ENCODE assay signal across 9 cellular contexts in the genomic region with DNA sequence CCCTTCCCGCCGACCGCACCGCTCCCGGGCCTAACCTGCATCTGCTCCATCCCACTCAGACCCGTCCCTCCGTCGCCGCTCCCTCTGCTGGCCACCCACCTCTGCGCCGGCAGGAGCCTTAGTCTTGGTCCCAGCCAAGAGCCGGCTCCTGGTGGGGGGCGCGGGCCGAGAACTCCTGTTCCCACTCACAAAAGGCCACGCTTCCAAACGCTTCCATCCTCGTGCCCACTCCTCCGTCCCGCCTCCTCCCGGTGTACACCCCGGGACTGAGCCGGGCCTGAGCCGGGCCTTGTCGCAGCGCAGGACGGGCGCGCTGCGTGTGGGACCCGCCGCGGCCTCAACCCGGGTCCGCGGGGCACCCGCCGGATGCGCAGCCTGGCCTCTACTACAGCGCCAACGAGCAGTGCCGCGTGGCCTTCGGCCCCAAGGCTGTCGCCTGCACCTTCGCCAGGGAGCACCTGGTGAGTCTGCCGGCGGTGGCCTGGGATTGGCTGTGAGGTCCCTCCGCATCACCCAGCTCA. TPM values are rescaled to one million over a fixed set of nuclear protein-coding genes. Genes with fewer than 3 reads are reported as not detected.
DNase-seq lines count a peak whose midpoint lies in the region; ATAC-seq and TF ChIP-seq lines count a peak whose summit lies in the region.
"Had no signal": no experiment of that assay in that cellular context is flagged by ENCODE, and none has a peak within 500 bp of the region (broad histone marks: within the 10 kb centered on the region; RNA-seq: fewer than 3 reads in every experiment).

No MANE protein-coding gene starts in this region.

- H3K56ac ChIP-seq in IMR-90 (ENCODE audit: extremely low read depth, insufficient read depth, low read length), result no peak overlapping the region

- TF ChIP-seq CTCF in IMR-90 (conservative IDR thresholded peaks at IDR 0.05; ENCODE audit: low read depth, low read length) (peak; percentile 36; the same call in 1 of the 2 replicates), endodermal cell (conservative IDR thresholded peaks at IDR 0.05) (peak; percentile 78), neural progenitor cell (IDR thresholded peaks at IDR 0.05) (peak; percentile 66)

- CTCF ChIA-PET in IMR-90 (lab: Yijun Ruan, JAX), result no interaction called here

- no peak for TF ChIP-seq POLR2A in IMR-90 (IDR thresholded peaks at IDR 0.05; ENCODE audit: low read depth, low read length)

- peak overlapping the region; percentile 55 for H3K4me3 Mint-ChIP-seq in endodermal cell
- no peak overlapping the region for H3K4me3 Mint-ChIP-seq in neural progenitor cell

- H3K79me1 ChIP-seq in IMR-90 (ENCODE audit: low read depth in 1 of 2, low read length in 2 of 2), result no peaks in the 10 kb centered on the region

- no peak overlapping the region for H2AK5ac ChIP-seq in IMR-90 (ENCODE audit: low read depth, low read length)

- TF ChIP-seq RAD21 in IMR-90 (IDR thresholded peaks at IDR 0.05; ENCODE audit: low read length), result no peak

- H4K20me1 ChIP-seq in IMR-90 (ENCODE audit: insufficient read depth, low read length), result no peaks in the 10 kb centered on the region
- H4K20me1 ChIP-seq in neural progenitor cell (ENCODE audit: low read depth), result no peaks in the 10 kb centered on the region

- ATAC-seq in IMR-90 (ENCODE audit: low read depth) (peak; percentile 55), GM21381 (IDR thresholded peaks at IDR 0.05; ENCODE audit: unreplicated experiment) (no peak)

- H4K91ac ChIP-seq in IMR-90 (ENCODE audit: insufficient read depth, low read depth, low read length), result no peak overlapping the region

- H3K9ac ChIP-seq in IMR-90 (ENCODE audit: low read depth, low read length), result no peak overlapping the region
- H3K9ac ChIP-seq in endodermal cell (ENCODE audit: extremely low read depth, low read length, poor library complexity, severe bottlenecking), result no peak overlapping the region
- H3K9ac ChIP-seq in neural progenitor cell, result no peak overlapping the region

- no peak overlapping the region for H2BK15ac ChIP-seq in IMR-90 (ENCODE audit: low read depth, low read length)

- H3K9me3 Mint-ChIP-seq in endodermal cell, result peaks cover 5% of the 10 kb centered on the region
- no peaks in the 10 kb centered on the region for H3K9me3 Mint-ChIP-seq in neural progenitor cell

- no peak overlapping the region for H2BK5ac ChIP-seq in IMR-90 (ENCODE audit: low read depth, low read length, poor library complexity, severe bottlenecking)

- H3K36me3 Mint-ChIP-seq in endodermal cell (ENCODE audit: low read depth) (peaks cover 3% of the 10 kb centered on the region), neural progenitor cell (no peaks in the 10 kb centered on the region)

- POLR2A ChIA-PET in IMR-90 (lab: Charles Lee; ENCODE audit: unreplicated experiment), result no interaction called here

- BruUV-seq in IMR-90 (replicated peaks; lab: Mats Ljungman, UMichigan), result no TSS peak

- intact Hi-C loops in IMR-90 (cut with micrococcal nuclease), result no loop called here

- DNase-seq in DMS114 treated with DMSO at 0.1 percent for 48 hours (lab: John Stamatoyannopoulos, UW; ENCODE audit: unreplicated experiment), result peak; percentile 38
- peak; percentile 9 for DNase-seq in IMR-90
- peak; percentile 95 for DNase-seq in endodermal cell
- peak; percentile 83 for DNase-seq in neural progenitor cell (ENCODE audit: low spot score)
- DNase-seq in NCI-H1105 (lab: John Stamatoyannopoulos, UW), result no peak
- DNase-seq in effector CD8-positive, alpha-beta T cell (lab: John Stamatoyannopoulos, UW), result no peak
- no peak for DNase-seq in NCI-H1694 (lab: John Stamatoyannopoulos, UW)

- H3K36me3 ChIP-seq in IMR-90 (ENCODE audit: control insufficient read depth, insufficient read depth, low read length), result peaks cover 4% of the 10 kb centered on the region; the same call in 1 of the 2 replicates
- H3K36me3 ChIP-seq in endodermal cell (ENCODE audit: control insufficient read depth, insufficient read depth, low read length), result no peaks in the 10 kb centered on the region
- no peaks in the 10 kb centered on the region for H3K36me3 ChIP-seq in neural progenitor cell

- no peaks in the 10 kb centered on the region for H3K79me2 ChIP-seq in neural progenitor cell (ENCODE audit: low read depth)

- H2AFZ ChIP-seq in IMR-90 (replicated peaks; ENCODE audit: low read length, poor library complexity), result peak overlapping the region; percentile 15
- H2AFZ ChIP-seq in neural progenitor cell (replicated peaks), result peak overlapping the region; percentile 83

- H3K27me3 ChIP-seq in IMR-90 (ENCODE audit: control insufficient read depth, insufficient read depth, low read length) (peaks cover 15% of the 10 kb centered on the region), endodermal cell (ENCODE audit: control insufficient read depth, insufficient read depth, low read length, poor library complexity, severe bottlenecking) (no peaks in the 10 kb centered on the region), neural progenitor cell (peaks cover 36% of the 10 kb centered on the region)

- H3K4ac ChIP-seq in IMR-90 (ENCODE audit: low read depth, low read length), result no peak overlapping the region

- H3K4me1 ChIP-seq in IMR-90 (ENCODE audit: control insufficient read depth, insufficient read depth, low read length) (no peaks in the 10 kb centered on the region), endodermal cell (ENCODE audit: control insufficient read depth, insufficient read depth, low read length) (no peaks in the 10 kb centered on the region), neural progenitor cell (no peaks in the 10 kb centered on the region)

- H3K27ac Mint-ChIP-seq in endodermal cell (no peak overlapping the region), neural progenitor cell (no peak overlapping the region)

- WGBS in IMR-90 (ENCODE audit: extremely low coverage in 2 of 2, insufficient read length in 1 of 2), 2 experiments, result 29% methylated on average over 30 of the region's 49 CpGs; no CpG with 5 or more reads in 1 of the 2 experiments
- 19 to 21% methylated on average over 41 to 49 of the region's 49 CpGs for WGBS in endodermal cell (ENCODE audit: insufficient coverage in 1 of 2, insufficient read length in 1 of 2), 2 experiments

- H3K14ac ChIP-seq in IMR-90 (replicated peaks; ENCODE audit: low read depth, low read length), result no peak overlapping the region

- H3K4me2 ChIP-seq in IMR-90 (ENCODE audit: low read depth, low read length) (no peak overlapping the region; the same call in 1 of the 2 replicates), neural progenitor cell (peak overlapping the region; percentile 73)

- no peaks in the 10 kb centered on the region for H3K9me1 ChIP-seq in IMR-90 (ENCODE audit: insufficient read depth, low read length)

- H3K27me3 Mint-ChIP-seq in endodermal cell (ENCODE audit: insufficient read depth) (peaks cover 6% of the 10 kb centered on the region), neural progenitor cell (ENCODE audit: insufficient read depth, low read depth) (peaks cover 22% of the 10 kb centered on the region)

- no peak overlapping the region for H4K8ac ChIP-seq in IMR-90 (ENCODE audit: low read depth in 2 of 2, low read length in 2 of 2)

- no peak overlapping the region for H2BK120ac ChIP-seq in IMR-90 (ENCODE audit: low read depth, low read length)

- dilution Hi-C loops in IMR-90 (cut with HindIII; ENCODE audit: low sequenced_read_pairs, unreplicated experiment), result no loop called here

- H3K18ac ChIP-seq in IMR-90 (ENCODE audit: low read depth, low read length), result no peak overlapping the region

- no peak overlapping the region for H3K23ac ChIP-seq in IMR-90 (ENCODE audit: low read depth, low read length)

- H3K4me1 Mint-ChIP-seq in endodermal cell (no peaks in the 10 kb centered on the region), neural progenitor cell (peaks cover 12% of the 10 kb centered on the region)

- H3F3A ChIP-seq in neural progenitor cell (ENCODE audit: low read depth), result peaks cover 15% of the 10 kb centered on the region

- H3K4me3 ChIP-seq in IMR-90 (ENCODE audit: insufficient read depth, low read depth, low read length), result no peak overlapping the region
- no peak overlapping the region for H3K4me3 ChIP-seq in endodermal cell (ENCODE audit: low read length)
- H3K4me3 ChIP-seq in neural progenitor cell, result peak overlapping the region; percentile 42

- H3K9me3 ChIP-seq in IMR-90 (ENCODE audit: control insufficient read depth, insufficient read depth, low read length) (no peaks in the 10 kb centered on the region), endodermal cell (ENCODE audit: control insufficient read depth, low read length) (peaks cover 10% of the 10 kb centered on the region), neural progenitor cell (ENCODE audit: low read depth) (no peaks in the 10 kb centered on the region)

- peak overlapping the region; percentile 72 for H2AK9ac ChIP-seq in IMR-90 (replicated peaks; ENCODE audit: low read depth, low read length, poor library complexity)

- H3K27ac ChIP-seq in IMR-90 (ENCODE audit: insufficient read depth, low read length) (no peak overlapping the region), endodermal cell (ENCODE audit: low read depth, low read length) (no peak overlapping the region), neural progenitor cell (no peak overlapping the region)

- no peak overlapping the region for H4K5ac ChIP-seq in IMR-90 (ENCODE audit: low read depth, low read length)

- in situ Hi-C loops in IMR-90 (cut with MboI; ENCODE audit: low sequenced_read_pairs), result no loop called here

- H2BK20ac ChIP-seq in IMR-90 (ENCODE audit: low read depth, low read length), result no peak overlapping the region

RNA-seq across cellular contexts. Expression of gene ADAMTS13, which starts 7.5 kb away (rescaled TPM):
- total RNA-seq in IMR-90 (2012; rRNA removed), result under 0.01 and 0.18 TPM in 2 replicates
- 2.8 and 3.1 TPM in 2 replicates for polyA plus RNA-seq in IMR-90 (2012; rRNA removed)
- polyA plus RNA-seq in IMR-90 (2012; cell fraction: cytosol; rRNA removed), result 0.54 and 3.1 TPM in 2 replicates
- polyA plus RNA-seq in IMR-90 (2012; cell fraction: nucleus; rRNA removed; ENCODE audit: low replicate concordance), result 19.2 and 39.9 TPM in 2 replicates
- 10 to 100 TPM; 13.5 to 21.7 TPM for total RNA-seq in endodermal cell
- 9.7 TPM for polyA plus RNA-seq in endodermal cell (2013, experiment 1 of 2)
- 7.6 TPM for polyA plus RNA-seq in endodermal cell (2013, experiment 2 of 2)
- total RNA-seq in neural progenitor cell (ENCODE audit: low replicate concordance), result 2.4 and 6.1 TPM in 2 replicates
- total RNA-seq: RPMI7951 had no signal

RNA-seq across cellular contexts. Expression of gene REXO4, which starts 11.9 kb away (rescaled TPM):
- total RNA-seq in IMR-90 (2012; rRNA removed) (16.1 and 18.3 TPM in 2 replicates), endodermal cell (10 to 100 TPM; 30.2 to 36.5 TPM), neural progenitor cell (ENCODE audit: low replicate concordance) (17.9 and 24.9 TPM in 2 replicates)
- 21.8 and 23.1 TPM in 2 replicates for polyA plus RNA-seq in IMR-90 (2012; rRNA removed)
- polyA plus RNA-seq in IMR-90 (2012; cell fraction: cytosol; rRNA removed), result 25.2 and 26.4 TPM in 2 replicates
- polyA plus RNA-seq in IMR-90 (2012; cell fraction: nucleus; rRNA removed; ENCODE audit: low replicate concordance), result 13.2 and 18.6 TPM in 2 replicates
- 23.1 TPM for polyA plus RNA-seq in endodermal cell (2013, experiment 1 of 2)
- 20.9 TPM for polyA plus RNA-seq in endodermal cell (2013, experiment 2 of 2)

RNA-seq across cellular contexts. Expression of gene CACFD1, which starts 30.1 kb away (rescaled TPM):
- 1.9 and 2.0 TPM in 2 replicates for total RNA-seq in IMR-90 (2012; rRNA removed)
- polyA plus RNA-seq in IMR-90 (2012; rRNA removed), result 5.9 and 6.6 TPM in 2 replicates
- polyA plus RNA-seq in IMR-90 (2012; cell fraction: cytosol; rRNA removed), result 7.2 and 9.9 TPM in 2 replicates
- 10.0 and 21.9 TPM in 2 replicates for polyA plus RNA-seq in IMR-90 (2012; cell fraction: nucleus; rRNA removed; ENCODE audit: low replicate concordance)
- total RNA-seq in endodermal cell, result 10 to 100 TPM; 30.6 to 35.0 TPM
- 26.8 TPM for polyA plus RNA-seq in endodermal cell (2013, experiment 1 of 2)
- 26.0 TPM for polyA plus RNA-seq in endodermal cell (2013, experiment 2 of 2)
- 15.7 and 29.3 TPM in 2 replicates for total RNA-seq in neural progenitor cell (ENCODE audit: low replicate concordance)

RNA-seq across cellular contexts. Expression of gene SLC2A6, which starts 49.2 kb away (rescaled TPM):
- total RNA-seq in IMR-90 (2012; rRNA removed) (2.9 and 3.1 TPM in 2 replicates), endodermal cell (10 to 100 TPM; 11.6 to 17.7 TPM), neural progenitor cell (ENCODE audit: low replicate concordance) (2.3 and 8.8 TPM in 2 replicates)
- 8.5 and 9.3 TPM in 2 replicates for polyA plus RNA-seq in IMR-90 (2012; rRNA removed)
- 3.0 and 11.7 TPM in 2 replicates for polyA plus RNA-seq in IMR-90 (2012; cell fraction: cytosol; rRNA removed)
- 8.5 and 22.8 TPM in 2 replicates for polyA plus RNA-seq in IMR-90 (2012; cell fraction: nucleus; rRNA removed; ENCODE audit: low replicate concordance)
- 10.7 TPM for polyA plus RNA-seq in endodermal cell (2013, experiment 1 of 2)
- polyA plus RNA-seq in endodermal cell (2013, experiment 2 of 2), result 10.5 TPM

RNA-seq across cellular contexts. Expression of gene STKLD1, which starts 53.5 kb away (rescaled TPM):
- total RNA-seq in IMR-90 (2012; rRNA removed) (0.28 and 0.54 TPM in 2 replicates), endodermal cell (under 1 TPM in 1 of 2 donors, not detected in 1; 0.95 TPM), neural progenitor cell (ENCODE audit: low replicate concordance) (0.58 and 0.65 TPM in 2 replicates)
- 0.65 and 0.69 TPM in 2 replicates for polyA plus RNA-seq in IMR-90 (2012; rRNA removed)
- polyA plus RNA-seq in IMR-90 (2012; cell fraction: cytosol; rRNA removed), result 0.26 and 0.82 TPM in 2 replicates
- polyA plus RNA-seq in IMR-90 (2012; cell fraction: nucleus; rRNA removed; ENCODE audit: low replicate concordance), result 1.1 and 3.1 TPM in 2 replicates
- 2.0 TPM for polyA plus RNA-seq in endodermal cell (2013, experiment 1 of 2)
- 1.2 TPM for polyA plus RNA-seq in endodermal cell (2013, experiment 2 of 2)

Comparison
In these comparisons a context has a peak if more than half of its experiments do, and no peak if none do; other contexts are left out.
1. DNase-seq: peak in DMS114 treated with DMSO at 0.1 percent for 48 hours (single experiment), IMR-90 (single experiment), endodermal cell (single experiment) and neural progenitor cell (single experiment); none in NCI-H1105 (single experiment), effector CD8-positive, alpha-beta T cell (single experiment) and NCI-H1694 (single experiment).
2. Peak in every context shown above with its lines, with median percentiles within 50 percentile points of each other: CTCF ChIP-seq.